ENCODE assay signal across 22 cellular contexts in genomic region chr5:17992296-17992695, GRCh38.
"Had no signal": no experiment of that assay in that cellular context is flagged by ENCODE, and none has a peak within 500 bp of the region (broad histone marks: within the 10 kb centered on the region; RNA-seq: fewer than 3 reads in every experiment).

No MANE protein-coding gene starts in this region.

- H3K4me3 Mint-ChIP-seq: activated B cell treated with CpG ODN at 0.5 μM for 24 hours; activated naive CD8-positive, alpha-beta T cell treated with anti-CD3 and anti-CD28 coated beads, Interleukin-2, amount 10 ng/mL, durations not matched to agents 7 days and 5 days; immature natural killer cell; naive thymus-derived CD4-positive, alpha-beta T cell; T-helper 17 cell had no signal

- H3K27ac ChIP-seq: lower lobe of right lung, psoas muscle, thoracic aorta, upper lobe of left lung had no signal

- DNase-seq: activated B cell treated with CpG ODN at 0.5 μM for 24 hours; activated CD4-positive, alpha-beta T cell treated with anti-CD3 and anti-CD28 coated beads for 4 hours; activated CD4-positive, alpha-beta T cell treated with anti-CD3 and anti-CD28 coated beads, Interleukin-2, amount 50 U/mL, for 48 hours; activated CD8-positive, alpha-beta memory T cell treated with anti-CD3 and anti-CD28 coated beads, Interleukin-2, amount 50 U/mL, for 48 hours; activated naive CD4-positive, alpha-beta T cell treated with Interleukin-2 at 50 U/mL for 16 hours; activated naive CD8-positive, alpha-beta T cell treated with anti-CD3 and anti-CD28 coated beads, Interleukin-2, amount 10 ng/mL, durations not matched to agents 7 days and 5 days; activated T-cell treated with anti-CD3 and anti-CD28 coated beads, Interleukin-2, amount 50 U/mL, for 48 hours; amniotic stem cell; foreskin fibroblast; immature natural killer cell; lower lobe of right lung; naive thymus-derived CD4-positive, alpha-beta T cell; psoas muscle; right cardiac atrium; stimulated activated CD4-positive, alpha-beta T cell treated with anti-CD3 and anti-CD28 coated beads, Interleukin-4, amount 100 ng/mL, for 24 hours; stimulated activated naive CD4-positive, alpha-beta T cell treated with Interleukin-2 at 50 U/mL for 16 hours; T-helper 17 cell; upper lobe of left lung had no signal

- ATAC-seq: left lobe of liver; lower lobe of right lung; naive thymus-derived CD4-positive, alpha-beta T cell; psoas muscle; right cardiac atrium; T-helper 17 cell had no signal

- H3K36me3 ChIP-seq: lower lobe of right lung, thoracic aorta, upper lobe of left lung had no signal

- H3K9me3 Mint-ChIP-seq: activated B cell treated with CpG ODN at 0.5 μM for 24 hours; activated naive CD8-positive, alpha-beta T cell treated with anti-CD3 and anti-CD28 coated beads, Interleukin-2, amount 10 ng/mL, durations not matched to agents 7 days and 5 days had no signal

- H3K36me3 Mint-ChIP-seq: activated naive CD8-positive, alpha-beta T cell treated with anti-CD3 and anti-CD28 coated beads, Interleukin-2, amount 10 ng/mL, durations not matched to agents 7 days and 5 days; immature natural killer cell; naive thymus-derived CD4-positive, alpha-beta T cell had no signal

- H3K4me1 ChIP-seq: lower lobe of right lung, psoas muscle, upper lobe of left lung had no signal

- H3K27ac Mint-ChIP-seq: activated B cell treated with CpG ODN at 0.5 μM for 24 hours; activated naive CD8-positive, alpha-beta T cell treated with anti-CD3 and anti-CD28 coated beads, Interleukin-2, amount 10 ng/mL, durations not matched to agents 7 days and 5 days; immature natural killer cell; naive thymus-derived CD4-positive, alpha-beta T cell; T-helper 17 cell had no signal

- H3K27me3 Mint-ChIP-seq: activated B cell treated with CpG ODN at 0.5 μM for 24 hours; activated naive CD8-positive, alpha-beta T cell treated with anti-CD3 and anti-CD28 coated beads, Interleukin-2, amount 10 ng/mL, durations not matched to agents 7 days and 5 days; naive thymus-derived CD4-positive, alpha-beta T cell; T-helper 17 cell had no signal

- H3K27me3 ChIP-seq: upper lobe of left lung had no signal

- H3K4me1 Mint-ChIP-seq: activated B cell treated with CpG ODN at 0.5 μM for 24 hours; activated naive CD8-positive, alpha-beta T cell treated with anti-CD3 and anti-CD28 coated beads, Interleukin-2, amount 10 ng/mL, durations not matched to agents 7 days and 5 days; immature natural killer cell; naive thymus-derived CD4-positive, alpha-beta T cell; T-helper 17 cell had no signal

- H3K4me3 ChIP-seq: lower lobe of right lung, psoas muscle, thoracic aorta, upper lobe of left lung had no signal

- FAIRE-seq: bronchial epithelial cell, endometrium had no signal

- H3K9me3 ChIP-seq: lower lobe of right lung, psoas muscle, thoracic aorta, upper lobe of left lung had no signal
